In genomic region chr5:116626945-116627679, GRCh38 we compare ENCODE assay signal across 12 cellular contexts. TPM values are rescaled to one million over a fixed set of nuclear protein-coding genes. Genes with fewer than 3 reads are reported as not detected.
DNase-seq lines count a peak whose midpoint lies in the region; ATAC-seq lines count a peak whose summit lies in the region.
"Had no signal": no experiment of that assay in that cellular context is flagged by ENCODE, and none has a peak within 500 bp of the region (broad histone marks: within the 10 kb centered on the region; RNA-seq: fewer than 3 reads in every experiment).

No MANE protein-coding gene starts in this region.

- H3K36me3 ChIP-seq in mesendoderm (ENCODE audit: control insufficient read depth, insufficient read depth, low read length) = no peaks in the 10 kb centered on the region
- H3K36me3 ChIP-seq: cardiac muscle cell, SJCRH30 had no signal

- no peak overlapping the region for H3K4me3 ChIP-seq in mesendoderm (ENCODE audit: low read length)
- H3K4me3 ChIP-seq: cardiac muscle cell had no signal

- no peak overlapping the region for H3K27ac ChIP-seq in mesendoderm (ENCODE audit: low read depth, low read length)
- H3K27ac ChIP-seq: cardiac muscle cell had no signal

- WGBS in mesendoderm (ENCODE audit: extremely low coverage, insufficient coverage, low lambda C conversion rate) = no CpG with 5 or more reads among the region's 3 CpGs

- H2BK120ac ChIP-seq in mesendoderm (ENCODE audit: low read depth, low read length) = no peak overlapping the region

- ATAC-seq in GM18508 (IDR thresholded peaks at IDR 0.05; ENCODE audit: insufficient read depth, unreplicated experiment) (peak; percentile 91), GM21515 (IDR thresholded peaks at IDR 0.05; ENCODE audit: unreplicated experiment) (peak; percentile 88), HG03175 (IDR thresholded peaks at IDR 0.05; ENCODE audit: unreplicated experiment) (peak; percentile 73)
- ATAC-seq: naive thymus-derived CD4-positive, alpha-beta T cell had no signal

- H3K9ac ChIP-seq in mesendoderm (ENCODE audit: low read length) = no peak overlapping the region

- H3K79me2 ChIP-seq in mesendoderm (ENCODE audit: control insufficient read depth, insufficient read depth, low read length) = no peaks in the 10 kb centered on the region

- no peak overlapping the region for H3K18ac ChIP-seq in mesendoderm (ENCODE audit: low read length)

- peak overlapping the region; percentile 37 for H2BK15ac ChIP-seq in mesendoderm (replicated peaks; ENCODE audit: low read depth)

- H3K23ac ChIP-seq in mesendoderm (ENCODE audit: low read length) = no peak overlapping the region

- DNase-seq in mesendoderm (no peak), Ammon's horn (ENCODE audit: low spot score) (no peak), HUDEP-2 (lab: John Stamatoyannopoulos, UW; ENCODE audit: unreplicated experiment in 76 of 76) (no peak), HPDE6-E6E7 (ENCODE audit: extremely low spot score) (no peak)
- no peak for DNase-seq in activated CD4-positive, CD25-positive, alpha-beta regulatory T cell treated with anti-CD3 and anti-CD28 coated beads, Interleukin-2, amount 50 U/mL, for 72 hours
- DNase-seq: CD4-positive, CD25-positive, alpha-beta regulatory T cell; naive thymus-derived CD4-positive, alpha-beta T cell had no signal

- H4K5ac ChIP-seq in mesendoderm (ENCODE audit: low read length) = no peak overlapping the region

- no peak overlapping the region for H2BK5ac ChIP-seq in mesendoderm (ENCODE audit: low read length)

- no peak overlapping the region for H3K4me2 ChIP-seq in mesendoderm (ENCODE audit: low read length)

- H3K4me1 ChIP-seq in mesendoderm (ENCODE audit: control insufficient read depth, low read depth, low read length) = peaks cover 17% of the 10 kb centered on the region

- H3K79me1 ChIP-seq in mesendoderm (ENCODE audit: low read length) = no peaks in the 10 kb centered on the region

- no peaks in the 10 kb centered on the region for H3K27me3 ChIP-seq in mesendoderm (ENCODE audit: insufficient read depth, low read length, poor library complexity)
- H3K27me3 ChIP-seq: cardiac muscle cell, SJCRH30 had no signal

- H4K8ac ChIP-seq in mesendoderm (ENCODE audit: low read depth, low read length) = no peak overlapping the region

- no peak overlapping the region for H2AK5ac ChIP-seq in mesendoderm (ENCODE audit: low read length)

- H3K4ac ChIP-seq in mesendoderm (ENCODE audit: low read depth, low read length) = no peak overlapping the region

- no peak overlapping the region for H3K56ac ChIP-seq in mesendoderm (ENCODE audit: low read length)

RNA-seq across cellular contexts. Expression of gene SEMA6A, which starts 52.5 kb away (rescaled TPM):
- 325 TPM for polyA plus RNA-seq in mesendoderm (2013, experiment 1 of 2)
- 338 TPM for polyA plus RNA-seq in mesendoderm (2013, experiment 2 of 2)
